Comparison of ENCODE assay signal across 1 cellular context in genomic region chr7:55573234-55573504, GRCh38.
TF ChIP-seq lines count a peak whose summit lies in the region.

No MANE protein-coding gene starts in this region.

TF ChIP-seq in HepG2, 621 proteins besides CTCF, POLR2A, EP300 and RAD21 (continued from another document):
- TF ChIP-seq KIAA2018 (CRISPR knock-in tag; IDR thresholded peaks at IDR 0.05; ENCODE audit: borderline replicate concordance) (no peak), ATF2 (CRISPR knock-in tag; IDR thresholded peaks at IDR 0.05) (no peak), ZNF260 (CRISPR knock-in tag; IDR thresholded peaks at IDR 0.05; ENCODE audit: borderline replicate concordance, low read depth) (no peak)
TF ChIP-seq in HepG2: peak in this region for 0.
